In the genomic region with DNA sequence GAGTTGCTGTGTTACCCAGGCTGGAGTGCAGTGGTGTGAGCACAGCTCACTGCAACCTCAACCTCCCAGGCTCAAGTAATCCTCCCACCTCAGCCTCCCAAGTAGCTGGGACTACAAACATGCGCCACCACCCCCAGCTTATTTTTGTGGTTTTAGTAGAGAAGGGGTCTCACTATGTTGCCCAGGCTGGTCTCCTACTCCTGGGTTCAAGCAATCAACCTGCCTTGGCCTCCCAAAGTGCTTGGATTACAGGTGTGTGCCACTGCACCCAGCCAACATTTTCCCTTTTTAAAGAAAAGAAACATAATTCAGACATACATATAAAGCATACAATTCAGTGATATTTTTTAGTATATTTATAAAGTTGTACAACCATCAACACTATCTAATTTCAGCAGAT, we compare ENCODE assay signal across 19 cellular contexts.
"Had no signal": no experiment of that assay in that cellular context is flagged by ENCODE, and none has a peak within 500 bp of the region (broad histone marks: within the 10 kb centered on the region; RNA-seq: fewer than 3 reads in every experiment).

No MANE protein-coding gene starts in this region.

- H3K4me1 Mint-ChIP-seq: activated CD4-positive, alpha-beta T cell treated with anti-CD3 and anti-CD28 coated beads, Interleukin-2, amount 10 ng/mL, durations not matched to agents 7 days and 5 days had no signal

- FAIRE-seq: TTC549 had no signal

- H3K36me3 ChIP-seq: brain microvascular endothelial cell had no signal

- H3K27ac ChIP-seq: brain microvascular endothelial cell, SK-N-MC had no signal

- H3K4me3 ChIP-seq: SK-N-MC had no signal

- DNase-seq: activated CD4-positive, alpha-beta memory T cell treated with anti-CD3 and anti-CD28 coated beads for 36 hours; activated CD4-positive, alpha-beta T cell treated with anti-CD3 and anti-CD28 coated beads, Interleukin-2, amount 10 ng/mL, durations not matched to agents 7 days and 5 days; activated CD4-positive, CD25-positive, alpha-beta regulatory T cell; brain microvascular endothelial cell; Karpas-422; MM.1S; NCI-H1105; NCI-H1436 treated with DMSO at 0.1 percent for 48 hours; NCI-H187; NCI-H2081; NCI-H510A treated with DMSO at 0.1 percent for 48 hours; NK-92 treated with Interleukin-12 subunit alpha and Interleukin-12 subunit beta, amount 100 ng/mL, for 24 hours; RPMI8226; T-cell; T-helper 2 cell; T1000 had no signal

- H3K4me3 Mint-ChIP-seq: activated CD4-positive, alpha-beta memory T cell treated with anti-CD3 and anti-CD28 coated beads for 36 hours; activated CD4-positive, alpha-beta T cell treated with anti-CD3 and anti-CD28 coated beads, Interleukin-2, amount 10 ng/mL, durations not matched to agents 7 days and 5 days; T-cell had no signal

- H3K27me3 Mint-ChIP-seq: activated CD4-positive, alpha-beta memory T cell treated with anti-CD3 and anti-CD28 coated beads for 36 hours; activated CD4-positive, alpha-beta T cell treated with anti-CD3 and anti-CD28 coated beads, Interleukin-2, amount 10 ng/mL, durations not matched to agents 7 days and 5 days; T-cell had no signal

- H3K27me3 ChIP-seq: brain microvascular endothelial cell had no signal

- H3K27ac Mint-ChIP-seq: activated CD4-positive, alpha-beta memory T cell treated with anti-CD3 and anti-CD28 coated beads for 36 hours; activated CD4-positive, alpha-beta T cell treated with anti-CD3 and anti-CD28 coated beads, Interleukin-2, amount 10 ng/mL, durations not matched to agents 7 days and 5 days had no signal

- ATAC-seq: activated naive CD4-positive, alpha-beta T cell treated with anti-CD3 and anti-CD28 coated beads, Interleukin-2, amount 50 U/mL, for 72 hours had no signal
